Comparison of ENCODE assay signal across 9 cellular contexts in the genomic region with DNA sequence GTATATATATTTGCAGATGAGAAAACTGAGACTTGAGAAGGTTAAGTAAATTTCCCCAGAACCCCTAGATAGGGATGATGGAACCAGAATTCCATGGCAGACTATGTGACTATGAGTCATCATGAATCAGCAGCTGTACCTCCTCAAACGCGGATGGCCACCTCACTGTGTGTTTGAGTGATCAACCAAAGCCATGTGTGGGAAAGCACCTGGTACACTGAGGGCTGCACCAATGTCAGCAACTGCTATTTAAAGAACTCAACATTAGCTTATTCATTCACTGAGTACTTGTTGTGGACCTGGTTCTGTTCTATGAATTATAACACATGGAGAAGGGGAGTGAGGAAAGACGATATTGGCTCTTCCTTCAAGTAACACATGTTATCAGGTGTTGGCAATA.
DNase-seq lines count a peak whose midpoint lies in the region; ATAC-seq and TF ChIP-seq lines count a peak whose summit lies in the region.
"Had no signal": no experiment of that assay in that cellular context is flagged by ENCODE, and none has a peak within 500 bp of the region (broad histone marks: within the 10 kb centered on the region; RNA-seq: fewer than 3 reads in every experiment).

No MANE protein-coding gene starts in this region.

- H3K27ac ChIP-seq in RWPE2 (ENCODE audit: poor library complexity, severe bottlenecking) (peak overlapping the region; percentile 79), mesendoderm (ENCODE audit: low read depth, low read length) (no peak overlapping the region), aorta (ENCODE audit: low read depth in 1 of 2, low read length in 2 of 2) (no peak overlapping the region)
- H3K27ac ChIP-seq: thoracic aorta had no signal

- H3K9ac ChIP-seq in mesendoderm (ENCODE audit: low read length) = no peak overlapping the region

- peak overlapping the region; percentile 44 for H3K56ac ChIP-seq in mesendoderm (ENCODE audit: low read length)

- no peak overlapping the region for H3K23ac ChIP-seq in mesendoderm (ENCODE audit: low read length)

- no peaks in the 10 kb centered on the region for H3K27me3 ChIP-seq in RWPE2 (ENCODE audit: insufficient read depth, poor library complexity, severe bottlenecking)
- H3K27me3 ChIP-seq in mesendoderm (ENCODE audit: insufficient read depth, low read length, poor library complexity) = no peaks in the 10 kb centered on the region
- H3K27me3 ChIP-seq in aorta (ENCODE audit: control insufficient read depth in 1 of 2, insufficient read depth in 2 of 2, low read length in 1 of 2) = no peaks in the 10 kb centered on the region

- no peak overlapping the region for H4K8ac ChIP-seq in mesendoderm (ENCODE audit: low read depth, low read length)

- no peak overlapping the region for H3K18ac ChIP-seq in mesendoderm (ENCODE audit: low read length)

- H3K79me1 ChIP-seq in mesendoderm (ENCODE audit: low read length) = no peaks in the 10 kb centered on the region

- no peak for TF ChIP-seq CTCF in RWPE2 (IDR thresholded peaks at IDR 0.05; ENCODE audit: poor library complexity, severe bottlenecking)

- H3K4me3 ChIP-seq in RWPE2 (ENCODE audit: severe bottlenecking) (no peak overlapping the region), mesendoderm (ENCODE audit: low read length) (no peak overlapping the region), aorta (ENCODE audit: low read length in 2 of 2) (no peak overlapping the region)
- H3K4me3 ChIP-seq: thoracic aorta had no signal

- no peak overlapping the region for H4K5ac ChIP-seq in mesendoderm (ENCODE audit: low read length)

- no peak overlapping the region for H2BK120ac ChIP-seq in mesendoderm (ENCODE audit: low read depth, low read length)

- no peak overlapping the region for H3K4me2 ChIP-seq in mesendoderm (ENCODE audit: low read length)

- no peak overlapping the region for H2AK5ac ChIP-seq in mesendoderm (ENCODE audit: low read length)

- no peak overlapping the region for H2BK5ac ChIP-seq in mesendoderm (ENCODE audit: low read length)

- ATAC-seq in GM18520 (IDR thresholded peaks at IDR 0.05; ENCODE audit: unreplicated experiment) (peak; percentile 87), HG02870 (IDR thresholded peaks at IDR 0.05; ENCODE audit: unreplicated experiment) (peak; percentile 94), RWPE2 (ENCODE audit: low read depth) (peak; percentile 86), aorta (ENCODE audit: low FRiP score) (no peak)

- no peak overlapping the region for H2BK15ac ChIP-seq in mesendoderm (replicated peaks; ENCODE audit: low read depth)

- peak overlapping the region; percentile 65 for H3K4ac ChIP-seq in mesendoderm (ENCODE audit: low read depth, low read length)

- H3K4me1 ChIP-seq in RWPE2 (ENCODE audit: insufficient read depth, poor library complexity, severe bottlenecking) = peaks cover 32% of the 10 kb centered on the region
- peaks cover 10% of the 10 kb centered on the region for H3K4me1 ChIP-seq in mesendoderm (ENCODE audit: control insufficient read depth, low read depth, low read length)
- H3K4me1 ChIP-seq in aorta (ENCODE audit: control insufficient read depth in 1 of 2, insufficient read depth in 2 of 2, low read length in 2 of 2) = no peaks in the 10 kb centered on the region

- no CpG with 5 or more reads among the region's 3 CpGs for WGBS in mesendoderm (ENCODE audit: extremely low coverage, insufficient coverage, low lambda C conversion rate)
- 68 to 71% methylated on average over 3 of the region's 3 CpGs for WGBS in aorta, 2 donors

- H3K36me3 ChIP-seq in RWPE2 (ENCODE audit: low read depth) = no peaks in the 10 kb centered on the region
- no peaks in the 10 kb centered on the region for H3K36me3 ChIP-seq in mesendoderm (ENCODE audit: control insufficient read depth, insufficient read depth, low read length)
- H3K36me3 ChIP-seq in aorta (ENCODE audit: control insufficient read depth in 1 of 2, insufficient read depth in 2 of 2, low read length in 1 of 2) = no peaks in the 10 kb centered on the region
- H3K36me3 ChIP-seq: thoracic aorta had no signal

- intact Hi-C loops in aorta (cut with DNase I) = no loop called here

- H3K9me3 ChIP-seq in RWPE2 (ENCODE audit: severe bottlenecking) = no peaks in the 10 kb centered on the region
- H3K9me3 ChIP-seq in aorta (ENCODE audit: control insufficient read depth, low read length) = peaks cover 2% of the 10 kb centered on the region
- H3K9me3 ChIP-seq: thoracic aorta had no signal

- no peaks in the 10 kb centered on the region for H3K79me2 ChIP-seq in mesendoderm (ENCODE audit: control insufficient read depth, insufficient read depth, low read length)

- DNase-seq in RWPE2 (ENCODE audit: low spot score) (peak; percentile 83), mesendoderm (peak; percentile 64), GM19238 (ENCODE audit: insufficient read length, low spot score) (no peak), NCI-H2029 (lab: John Stamatoyannopoulos, UW) (no peak), aorta (no peak)
- no peak for DNase-seq in activated CD4-positive, alpha-beta T cell treated with anti-CD3 and anti-CD28 coated beads, Interleukin-2, amount 50 U/mL, for 1 hour

Comparison
In these comparisons a context has a peak if more than half of its experiments do, and no peak if none do; other contexts are left out.
1. DNase-seq: peak in RWPE2 (single experiment) and mesendoderm (single experiment); none in GM19238 (single experiment), activated CD4-positive, alpha-beta T cell treated with anti-CD3 and anti-CD28 coated beads, Interleukin-2, amount 50 U/mL, for 1 hour (single experiment), NCI-H2029 (single experiment) and aorta (0 of 2).